Comparison of ENCODE assay signal across 10 cellular contexts in genomic region chr15:64845826-64846225, GRCh38. TPM values are rescaled to one million over a fixed set of nuclear protein-coding genes. Genes with fewer than 3 reads are reported as not detected.
A peak's percentile ranks its signal among the peaks of the same experiment; 100 is the strongest.
DNase-seq lines count a peak whose midpoint lies in the region; FAIRE-seq and TF ChIP-seq lines count a peak whose summit lies in the region.
"Had no signal": no experiment of that assay in that cellular context is flagged by ENCODE, and none has a peak within 500 bp of the region (broad histone marks: within the 10 kb centered on the region; RNA-seq: fewer than 3 reads in every experiment).

No MANE protein-coding gene starts in this region.

- H3K9me3 ChIP-seq in H1 (ENCODE audit: insufficient read depth in 2 of 2, low read depth in 1 of 2, low read length in 1 of 2) (no peaks in the 10 kb centered on the region), osteoblast (ENCODE audit: low read depth, low read length) (no peaks in the 10 kb centered on the region), MG63 (no peaks in the 10 kb centered on the region)

- CTCF ChIA-PET in H1 (lab: Charles Lee; ENCODE audit: partially characterized antibody) (interaction anchor here (1.3 to 1.4 kb wide), 2 partner anchors 10 to 37 kb away, joined by 3 to 5 read pairs; no protein-coding TSS in a partner anchor), GM10248 (lab: Yijun Ruan, JAX) (interaction anchor here (1.5 to 6.0 kb wide), 4 partner anchors 10 to 61 kb away, joined by 5 to 32 read pairs (median 6); no protein-coding TSS in a partner anchor)

- no peaks in the 10 kb centered on the region for H4K20me1 ChIP-seq in KMS-11 (ENCODE audit: insufficient read depth)
- H4K20me1 ChIP-seq in H1 (replicated peaks in 1 of 2; ENCODE audit: control insufficient read depth in 1 of 2, insufficient read depth in 2 of 2, low read length in 2 of 2): peaks cover 14 to 33% of the 10 kb centered on the region in 2 experiments
- peaks cover 46% of the 10 kb centered on the region for H4K20me1 ChIP-seq in osteoblast (ENCODE audit: insufficient read depth, low read length)

- H3K23ac ChIP-seq in H1 (ENCODE audit: insufficient read length): no peak overlapping the region

- no peak for FAIRE-seq in H1 (lab: Jason Lieb, UNC)

- H3K23me2 ChIP-seq in H1 (ENCODE audit: low read depth, low read length): peaks cover 11% of the 10 kb centered on the region

- TF ChIP-seq POLR2A in H1 (IDR thresholded peaks at IDR 0.05; ENCODE audit: control extremely low read depth in 1 of 2, low read depth in 2 of 2, low read length in 2 of 2): no peak

- POLR2A ChIA-PET in H1 (lab: Charles Lee; ENCODE audit: partially characterized antibody) (interaction anchor here (0.8 to 3.3 kb wide), 5 partner anchors 9 to 37 kb away, joined by 3 to 8 read pairs (median 4); no protein-coding TSS in a partner anchor), GM10248 (lab: Yijun Ruan, JAX) (interaction anchor here (0.7 to 3.2 kb wide), 4 partner anchors 22 to 65 kb away, joined by 3 to 24 read pairs (median 3); no protein-coding TSS in a partner anchor)

- no peak overlapping the region for H3K14ac ChIP-seq in H1 (ENCODE audit: insufficient read length)

- no peak overlapping the region for H4K5ac ChIP-seq in H1 (ENCODE audit: insufficient read length, low read depth, low read length)

- no peak for TF ChIP-seq EP300 in H1 (IDR thresholded peaks at IDR 0.05; ENCODE audit: borderline replicate concordance in 1 of 2, low read depth in 2 of 2, low read length in 2 of 2)

- no peak overlapping the region for H2BK5ac ChIP-seq in H1 (ENCODE audit: low read depth, low read length)

- no peak overlapping the region for H2BK20ac ChIP-seq in H1 (ENCODE audit: low read length)

- no peak overlapping the region for H2BK15ac ChIP-seq in H1 (ENCODE audit: low read length)

- DNase-seq in H1 (ENCODE audit: low read depth in 1 of 2, low spot score in 2 of 2) (no peak), osteoblast (ENCODE audit: insufficient read length, low spot score, missing footprints) (no peak), GM10248 (ENCODE audit: extremely low spot score) (no peak), NCI-H82 (lab: John Stamatoyannopoulos, UW) (no peak), MG63 (no peak)
- DNase-seq in activated CD8-positive, alpha-beta memory T cell treated with anti-CD3 and anti-CD28 coated beads, Interleukin-2, amount 50 U/mL, for 4 hours: no peak
- DNase-seq: NCI-H1436 treated with DMSO at 0.1 percent for 48 hours; stimulated activated CD4-positive, alpha-beta T cell treated with anti-CD3 and anti-CD28 coated beads, Interleukin-15, amount 100 ng/mL, for 24 hours had no signal

- H3K36me3 ChIP-seq in KMS-11 (ENCODE audit: insufficient read depth): no peaks in the 10 kb centered on the region
- peaks cover 2 to 15% (median 8%) of the 10 kb centered on the region in 4 experiments; a peak in 5 of 8 replicates for H3K36me3 ChIP-seq in H1 (ENCODE audit: control insufficient read depth in 2 of 4, insufficient read depth in 4 of 4, low read length in 3 of 4)
- peaks cover 22% of the 10 kb centered on the region for H3K36me3 ChIP-seq in osteoblast (ENCODE audit: insufficient read depth, low read length)
- peaks cover 24% of the 10 kb centered on the region for H3K36me3 ChIP-seq in MG63

- WGBS in H1 (ENCODE audit: extremely low coverage in 1 of 2, insufficient coverage in 1 of 2, insufficient read length in 1 of 2, insufficient replicate concordance in 2 of 2, low coverage in 1 of 2, low lambda C conversion rate in 2 of 2, missing lambda C conversion rate in 1 of 2), 2 experiments: 88% methylated on average over 3 of the region's 3 CpGs; no CpG with 5 or more reads in 1 of the 2 experiments

- H3K56ac ChIP-seq in H1 (replicated peaks; ENCODE audit: insufficient read length, low read depth, low read length): no peak overlapping the region

- H3K9ac ChIP-seq in KMS-11 (no peak overlapping the region), H1 (replicated peaks in 1 of 4; ENCODE audit: extremely low read depth in 1 of 4, low read depth in 3 of 4, low read length in 3 of 4) (no peak overlapping the region)

- H3K79me2 ChIP-seq in KMS-11 (ENCODE audit: insufficient read depth, low read depth) (peaks cover 15% of the 10 kb centered on the region; the same call in 1 of the 2 replicates), H1 (ENCODE audit: control insufficient read depth in 1 of 2, insufficient read depth in 2 of 2, low read length in 2 of 2) (peaks cover 4 to 66% of the 10 kb centered on the region in 2 experiments), osteoblast (ENCODE audit: insufficient read depth, low read length) (peaks cover 86% of the 10 kb centered on the region)

- H3K27ac ChIP-seq in C4-2B (peak overlapping the region; percentile 47), KMS-11 (no peak overlapping the region), H1 (ENCODE audit: low read depth, low read length) (no peak overlapping the region), osteoblast (ENCODE audit: low read depth, low read length) (no peak overlapping the region)

- no peak overlapping the region for H2AFZ ChIP-seq in KMS-11 (ENCODE audit: low read depth)
- no peak overlapping the region for H2AFZ ChIP-seq in H1 (ENCODE audit: low read length)
- no peak overlapping the region for H2AFZ ChIP-seq in osteoblast (ENCODE audit: low read length)

- no peak overlapping the region for H3K4ac ChIP-seq in H1 (replicated peaks; ENCODE audit: insufficient read length, low read depth, low read length)

- H2AK5ac ChIP-seq in H1 (ENCODE audit: low read depth, low read length): 0 out of 2 replicates have a peak overlapping the region, but pooled peaks have one; percentile 79

- H3K4me3 ChIP-seq in KMS-11 (IDR thresholded peaks at IDR 0.05; ENCODE audit: insufficient read depth, low read depth, low read length) (no peak overlapping the region), H1 (ENCODE audit: extremely low read depth in 1 of 4, insufficient read depth in 2 of 4, low read depth in 3 of 4, low read length in 4 of 4) (no peak overlapping the region), osteoblast (ENCODE audit: insufficient read depth, low read length) (no peak overlapping the region), MG63 (no peak overlapping the region)

- peaks cover 40% of the 10 kb centered on the region for H3K4me1 ChIP-seq in KMS-11 (ENCODE audit: low read depth, poor library complexity, severe bottlenecking)
- H3K4me1 ChIP-seq in H1 (replicated peaks in 1 of 4; ENCODE audit: control insufficient read depth in 3 of 4, insufficient read depth in 4 of 4, low read length in 3 of 4): peaks cover 15 to 31% (median 22%) of the 10 kb centered on the region in 4 experiments
- peaks cover 40% of the 10 kb centered on the region for H3K4me1 ChIP-seq in osteoblast (ENCODE audit: insufficient read depth, low read length)

- H4K8ac ChIP-seq in H1 (ENCODE audit: extremely low read depth, insufficient read depth, low read length): no peak overlapping the region

- H4K91ac ChIP-seq in H1 (replicated peaks; ENCODE audit: insufficient read length, low read length): no peak overlapping the region

- no peak overlapping the region for H3K18ac ChIP-seq in H1 (ENCODE audit: extremely low read depth, low read length)

- H3K27me3 ChIP-seq in KMS-11 (ENCODE audit: insufficient read depth, low read depth) (no peaks in the 10 kb centered on the region), H1 (replicated peaks in 1 of 4; ENCODE audit: control insufficient read depth in 3 of 4, extremely low read depth in 1 of 4, insufficient read depth in 3 of 4, low read length in 3 of 4) (no peaks in the 10 kb centered on the region), osteoblast (ENCODE audit: insufficient read depth, low read length) (no peaks in the 10 kb centered on the region), MG63 (no peaks in the 10 kb centered on the region)

- TF ChIP-seq RAD21 in H1 (IDR thresholded peaks at IDR 0.05 in 1 of 2, conservative IDR thresholded peaks at IDR 0.05 in 1 of 2; ENCODE audit: low read depth in 2 of 2, low read length in 2 of 2): no peak

- no peak overlapping the region for H2BK120ac ChIP-seq in H1 (replicated peaks; ENCODE audit: low read depth, low read length)

- no peak overlapping the region for H2BK12ac ChIP-seq in H1 (ENCODE audit: low read depth, low read length)

- peaks cover 23% of the 10 kb centered on the region for H3K79me1 ChIP-seq in H1 (ENCODE audit: low read depth, low read length)

- TF ChIP-seq CTCF in C4-2B (conservative IDR thresholded peaks at IDR 0.05) (no peak), KMS-11 (conservative IDR thresholded peaks at IDR 0.05; ENCODE audit: low read depth, low read length) (no peak), H1 (IDR thresholded peaks at IDR 0.05; ENCODE audit: control extremely low read depth in 1 of 3, insufficient read depth in 1 of 3, low read depth in 1 of 3, low read length in 3 of 3) (no peak), osteoblast (IDR thresholded peaks at IDR 0.05; ENCODE audit: extremely low read depth, low read depth, low read length) (no peak), GM10248 (IDR thresholded peaks at IDR 0.05; ENCODE audit: control extremely low read depth, extremely low read depth, low read depth, missing control alignments) (no peak)

- H3K4me2 ChIP-seq in KMS-11 (peak overlapping the region; percentile 60; the same call in 1 of the 2 replicates), H1 (ENCODE audit: insufficient read depth in 1 of 2, low read depth in 2 of 2, low read length in 2 of 2) (peak overlapping the region in 1 of 2 experiments; percentile 28; a peak in 1 of 4 replicates), osteoblast (ENCODE audit: insufficient read depth, low read length) (peak overlapping the region; percentile 98)

RNA-seq across cellular contexts. Expression of gene PLEKHO2, which starts 4.1 kb away (rescaled TPM):
- 20.1 and 20.3 TPM in 2 replicates for total RNA-seq in H1 (2021; fragmentation: NEBNext Ultra II Directional; extraction: Animal tissue kit (Norgen Biotek cat#: 25700))
- polyA plus RNA-seq in H1 (2011; rRNA removed): 16.9 and 19.7 TPM in 2 replicates
- 16.6 TPM for polyA plus RNA-seq in H1 (2011; cell fraction: cytosol; rRNA removed)
- 31.1 TPM for polyA plus RNA-seq in H1 (2011; cell fraction: nucleus; rRNA removed)
- polyA plus RNA-seq in H1 (2012, experiment 1 of 2): 18.9 to 22.4 TPM (median 21.2 TPM) in 4 replicates
- polyA plus RNA-seq in H1 (2012, experiment 2 of 2): 20.6 TPM
- 12.5 TPM for polyA plus RNA-seq in H1 (2013, experiment 1 of 2)
- 12.7 TPM for polyA plus RNA-seq in H1 (2013, experiment 2 of 2)
- 13.3 and 19.6 TPM in 2 replicates for polyA minus RNA-seq in H1 (2011; rRNA and poly(A)+ RNA removed)
- 14.6 TPM for polyA minus RNA-seq in H1 (2011; cell fraction: cytosol; rRNA and poly(A)+ RNA removed)
- polyA minus RNA-seq in H1 (2011; cell fraction: nucleus; rRNA and poly(A)+ RNA removed): 11.1 TPM
- total RNA-seq in osteoblast: 38.3 and 41.6 TPM in 2 replicates
- total RNA-seq in MG63 (2014; rRNA removed; shearing (Covaris generic); ENCODE audit: low replicate concordance): 10.9 and 25.0 TPM in 2 replicates

RNA-seq across cellular contexts. Expression of gene PIF1, which starts 20.4 kb away (rescaled TPM):
- 136 and 138 TPM in 2 replicates for total RNA-seq in H1 (2021; fragmentation: NEBNext Ultra II Directional; extraction: Animal tissue kit (Norgen Biotek cat#: 25700))
- 73.3 and 109 TPM in 2 replicates for polyA plus RNA-seq in H1 (2011; rRNA removed)
- 187 TPM for polyA plus RNA-seq in H1 (2011; cell fraction: cytosol; rRNA removed)
- 354 TPM for polyA plus RNA-seq in H1 (2011; cell fraction: nucleus; rRNA removed)
- 86.6 to 119 TPM (median 110 TPM) in 4 replicates for polyA plus RNA-seq in H1 (2012, experiment 1 of 2)
- 48.2 TPM for polyA plus RNA-seq in H1 (2012, experiment 2 of 2)
- polyA plus RNA-seq in H1 (2013, experiment 1 of 2): 97.6 TPM
- polyA plus RNA-seq in H1 (2013, experiment 2 of 2): 85.4 TPM
- polyA minus RNA-seq in H1 (2011; rRNA and poly(A)+ RNA removed): 36.6 and 38.3 TPM in 2 replicates
- polyA minus RNA-seq in H1 (2011; cell fraction: cytosol; rRNA and poly(A)+ RNA removed): 57.2 TPM
- polyA minus RNA-seq in H1 (2011; cell fraction: nucleus; rRNA and poly(A)+ RNA removed): 83.5 TPM
- 6.2 and 9.4 TPM in 2 replicates for total RNA-seq in osteoblast
- total RNA-seq in MG63 (2014; rRNA removed; shearing (Covaris generic); ENCODE audit: low replicate concordance): 8.1 and 8.5 TPM in 2 replicates

Comparison
In these comparisons a context has a peak if more than half of its experiments do, and no peak if none do; other contexts are left out.
1. RNA of gene PIF1, which starts 20.4 kb away (total RNA-seq): 136 to 138 TPM in H1; 8.1 to 8.5 TPM in MG63 and 6.2 to 9.4 TPM in osteoblast; every median in the first group is over 10 times any median in the second.